Comparison of ENCODE assay signal across 8 cellular contexts in the genomic region with DNA sequence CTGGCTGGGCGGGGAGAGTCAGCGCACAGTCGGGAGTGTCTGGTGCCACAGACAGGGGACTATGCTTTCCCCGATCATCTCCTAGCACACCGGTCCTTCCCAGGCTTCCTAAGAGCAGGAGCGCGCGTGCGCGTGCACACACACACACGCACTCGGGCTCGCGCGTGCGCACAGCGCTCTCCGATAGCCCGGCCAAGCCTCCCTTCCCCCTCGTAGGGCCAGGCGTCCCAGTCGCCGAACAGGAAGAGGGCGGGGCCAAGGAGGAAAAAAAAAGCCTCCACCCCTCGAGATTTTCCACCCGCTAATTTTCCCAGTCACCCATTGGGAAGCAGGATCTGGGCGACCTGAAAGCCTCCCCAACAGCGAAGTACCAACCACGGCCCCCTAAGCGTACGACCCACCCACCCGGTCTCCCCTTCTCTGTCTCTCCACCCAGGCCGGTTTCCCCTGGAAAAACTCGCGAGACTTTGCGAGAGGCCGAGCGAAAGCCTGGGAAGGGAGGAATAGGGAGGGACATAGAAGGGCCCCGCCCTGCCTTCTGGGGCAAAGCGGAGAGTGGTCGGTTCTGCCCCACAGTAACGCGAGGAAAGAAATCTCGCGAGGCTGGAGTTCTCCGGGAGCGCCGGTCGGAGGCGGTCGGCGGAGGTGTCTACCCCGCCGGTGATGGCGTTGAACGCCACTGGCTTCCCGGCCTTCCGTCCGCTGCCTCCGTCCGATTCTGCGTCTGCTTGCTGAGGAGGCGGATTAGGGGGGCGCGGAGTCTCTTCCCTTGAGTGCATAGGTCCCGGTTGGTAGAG. TPM values are rescaled to one million over a fixed set of nuclear protein-coding genes. Genes with fewer than 3 reads are reported as not detected.
DNase-seq lines count a peak whose midpoint lies in the region; TF ChIP-seq lines count a peak whose summit lies in the region.

Gene FGFR1OP2 (plus strand): TSS at position 608 of the 797 bp plus-strand sequence. CDS start 15,689 bp downstream, outside the sequence.
Gene INTS13 (minus strand): TSS at position 119 of the 797 bp plus-strand sequence. CDS start 1,178 bp downstream, outside the sequence.

- peak; percentile 98 for DNase-seq in CMK (ENCODE audit: low read depth)
- DNase-seq in GM20000 (ENCODE audit: low spot score): peak; percentile 93
- peak; percentile 100 for DNase-seq in HT-29 (ENCODE audit: low spot score)
- peak; percentile 97 to 98 for DNase-seq in NOMO-1 (lab: John Stamatoyannopoulos, UW; ENCODE audit: unreplicated experiment in 2 of 2)
- peak; percentile 92 to 97 (median 93) for DNase-seq in effector memory CD4-positive, alpha-beta T cell
- DNase-seq in medulla oblongata (ENCODE audit: extremely low spot score): peak; percentile 100
- DNase-seq in stimulated activated CD8-positive, alpha-beta memory T cell treated with anti-CD3 and anti-CD28 coated beads, Interleukin-12 subunit alpha, Interleukin-12 subunit beta, amount 100 ng/mL, for 1 hour (ENCODE audit: low read depth): peak; percentile 94

- peak within 1 kb of the TSS; percentile 94 for H3K27ac ChIP-seq in effector memory CD4-positive, alpha-beta T cell (ENCODE audit: insufficient read depth, low read length, poor library complexity, severe bottlenecking)

- H3K4me3 ChIP-seq in effector memory CD4-positive, alpha-beta T cell (ENCODE audit: insufficient read depth, low read depth, low read length, poor library complexity, severe bottlenecking): peak within 1 kb of the TSS; percentile 86

- peaks cover 27% of the 10 kb centered on the region for H3K4me1 ChIP-seq in effector memory CD4-positive, alpha-beta T cell (ENCODE audit: control insufficient read depth, insufficient read depth, low read length, poor library complexity, severe bottlenecking)

- CTCF ChIA-PET in activated CD8-positive, alpha-beta memory T cell treated with anti-CD3 and anti-CD28 coated beads for 36 hours (lab: Charles Lee): no interaction called here

- H3K36me3 ChIP-seq in effector memory CD4-positive, alpha-beta T cell (ENCODE audit: control insufficient read depth, insufficient read depth, low read length): no peaks in the 10 kb centered on the region

- H3K9me3 ChIP-seq in effector memory CD4-positive, alpha-beta T cell (ENCODE audit: control insufficient read depth, low read length): no peaks in the 10 kb centered on the region

- POLR2A ChIA-PET in activated CD8-positive, alpha-beta memory T cell treated with anti-CD3 and anti-CD28 coated beads for 36 hours (lab: Charles Lee): interaction anchor here (0.8 kb wide), 1 partner anchor 312 kb away, joined by 3 read pairs; no protein-coding TSS in a partner anchor

- TF ChIP-seq CTCF in GM20000 (IDR thresholded peaks at IDR 0.05; ENCODE audit: extremely low read depth, missing control alignments): no peak

- no peaks in the 10 kb centered on the region for H3K27me3 ChIP-seq in effector memory CD4-positive, alpha-beta T cell (replicated peaks; ENCODE audit: control insufficient read depth, insufficient read depth, low read length, poor library complexity, severe bottlenecking)

RNA-seq across cellular contexts. Expression of gene FGFR1OP2, which starts in this region (rescaled TPM):
- 24.7 and 30.5 TPM in 2 replicates for total RNA-seq in HT-29 (2014; rRNA removed; shearing (Covaris generic))
- 10 to 100 TPM; 49.1 to 50.5 TPM for total RNA-seq in activated CD8-positive, alpha-beta memory T cell treated with anti-CD3 and anti-CD28 coated beads for 36 hours

RNA-seq across cellular contexts. Expression of gene INTS13, which starts in this region (rescaled TPM):
- 22.9 and 23.7 TPM in 2 replicates for total RNA-seq in HT-29 (2014; rRNA removed; shearing (Covaris generic))
- 10 to 100 TPM; 70.0 to 80.6 TPM for total RNA-seq in activated CD8-positive, alpha-beta memory T cell treated with anti-CD3 and anti-CD28 coated beads for 36 hours

Comparison
In these comparisons a context has a peak if more than half of its experiments do, and no peak if none do; other contexts are left out.
1. Peak in every context shown above with its lines: DNase-seq, H3K4me3 ChIP-seq and H3K27ac ChIP-seq.